Comparison of ENCODE assay signal across 27 cellular contexts in genomic region chr3:31509147-31509728, GRCh38. TPM values are rescaled to one million over a fixed set of nuclear protein-coding genes. Genes with fewer than 3 reads are reported as not detected.
DNase-seq lines count a peak whose midpoint lies in the region; ATAC-seq and TF ChIP-seq lines count a peak whose summit lies in the region.
"Had no signal": no experiment of that assay in that cellular context is flagged by ENCODE, and none has a peak within 500 bp of the region (broad histone marks: within the 10 kb centered on the region; RNA-seq: fewer than 3 reads in every experiment).

No MANE protein-coding gene starts in this region.

- no peaks in the 10 kb centered on the region for H3F3A ChIP-seq in Loucy (ENCODE audit: low read depth)

- no peaks in the 10 kb centered on the region for H3K27me3 Mint-ChIP-seq in activated CD4-positive, alpha-beta T cell treated with anti-CD3 and anti-CD28 coated beads for 36 hours
- H3K27me3 Mint-ChIP-seq in CD4-positive, alpha-beta T cell: no peaks in the 10 kb centered on the region

- no peak overlapping the region for H3K27ac Mint-ChIP-seq in activated CD4-positive, alpha-beta T cell treated with anti-CD3 and anti-CD28 coated beads for 36 hours
- H3K27ac Mint-ChIP-seq in CD4-positive, alpha-beta T cell: peak overlapping the region; percentile 39
- H3K27ac Mint-ChIP-seq: activated T-helper 2 cell treated with anti-CD3 and anti-CD28 coated beads, Interferon-gamma antibody, Interleukin-2, Interleukin-4, amounts not matched to agents 10 μg/mL and 5 μg/mL and 100 μg/mL, durations not matched to agents 14 hours and 24 hours and 36 hours; dendritic cell treated with granulocyte-macrophage colony-stimulating factor and Interleukin-4, amounts not matched to agents 40 ng/mL and 50 ng/mL, for 4 days; HFFc6 had no signal

- DNase-seq in activated CD4-positive, alpha-beta T cell treated with anti-CD3 and anti-CD28 coated beads for 36 hours: no peak
- DNase-seq in activated CD4-positive, alpha-beta T cell treated with anti-CD3 and anti-CD28 coated beads for 4 hours: no peak
- no peak for DNase-seq in CD4-positive, alpha-beta T cell
- DNase-seq in left colon: no peak
- DNase-seq in spleen: no peak
- no peak for DNase-seq in NCI-H146 treated with DMSO at 0.1 percent for 48 hours (lab: John Stamatoyannopoulos, UW; ENCODE audit: unreplicated experiment)
- no peak for DNase-seq in Peyer's patch
- DNase-seq: activated CD4-positive, alpha-beta T cell treated with anti-CD3 and anti-CD28 coated beads for 48 hours; adrenal gland; body of pancreas; erythroblast; GOT3; HFFc6; NCI-H1105 treated with DMSO at 0.1 percent for 48 hours; NCI-H2029 treated with DMSO at 0.1 percent for 48 hours; NCI-H526; NK-92 treated with Interleukin-12 subunit alpha and Interleukin-12 subunit beta, amount 100 ng/mL, for 24 hours; pancreas; PC-3; stimulated activated naive CD4-positive, alpha-beta T cell had no signal

- H3K4me3 Mint-ChIP-seq in activated CD4-positive, alpha-beta T cell treated with anti-CD3 and anti-CD28 coated beads for 36 hours: no peak overlapping the region
- H3K4me3 Mint-ChIP-seq in CD4-positive, alpha-beta T cell: no peak overlapping the region
- H3K4me3 Mint-ChIP-seq: CD14-positive monocyte; dendritic cell treated with granulocyte-macrophage colony-stimulating factor and Interleukin-4, amounts not matched to agents 40 ng/mL and 50 ng/mL, for 4 days; HFFc6; neural crest cell had no signal

- H2AFZ ChIP-seq in Loucy (ENCODE audit: low read length): 0 out of 2 replicates have a peak overlapping the region, but pooled peaks have one; percentile 2

- peaks cover 44% of the 10 kb centered on the region for H3K4me1 Mint-ChIP-seq in activated CD4-positive, alpha-beta T cell treated with anti-CD3 and anti-CD28 coated beads for 36 hours
- peaks cover 48% of the 10 kb centered on the region for H3K4me1 Mint-ChIP-seq in CD4-positive, alpha-beta T cell (ENCODE audit: low read depth)

- H3K4me1 ChIP-seq in Loucy (ENCODE audit: insufficient read depth, low read length, poor library complexity, severe bottlenecking) (peaks cover 46% of the 10 kb centered on the region), spleen (peaks cover 0 to 13% (median 0%) of the 10 kb centered on the region in 6 donors), Peyer's patch (no peaks in the 10 kb centered on the region)
- H3K4me1 ChIP-seq: adrenal gland, body of pancreas, pancreas had no signal

- no peaks in the 10 kb centered on the region for H3K36me3 Mint-ChIP-seq in activated CD4-positive, alpha-beta T cell treated with anti-CD3 and anti-CD28 coated beads for 36 hours (ENCODE audit: low read depth)
- no peaks in the 10 kb centered on the region for H3K36me3 Mint-ChIP-seq in CD4-positive, alpha-beta T cell (ENCODE audit: low read depth)
- H3K36me3 Mint-ChIP-seq: CD14-positive monocyte had no signal

- no peak for TF ChIP-seq CTCF in CD4-positive, alpha-beta T cell (IDR thresholded peaks at IDR 0.05)
- TF ChIP-seq CTCF in Loucy (conservative IDR thresholded peaks at IDR 0.05; ENCODE audit: low read length) (no peak), spleen (IDR thresholded peaks at IDR 0.05 in 8 of 11, conservative IDR thresholded peaks at IDR 0.05 in 3 of 11) (no peak), Peyer's patch (IDR thresholded peaks at IDR 0.05) (no peak)

- H3K4me3 ChIP-seq in Loucy (ENCODE audit: low read length, poor library complexity, severe bottlenecking) (no peak overlapping the region), spleen (no peak overlapping the region), Peyer's patch (no peak overlapping the region)
- H3K4me3 ChIP-seq: adrenal gland, body of pancreas, pancreas, SK-N-MC had no signal

- CTCF ChIA-PET in activated CD4-positive, alpha-beta T cell treated with anti-CD3 and anti-CD28 coated beads for 36 hours (lab: Charles Lee): interaction anchor here (0.5 to 1.2 kb wide), 5 partner anchors 11 to 123 kb away, joined by 3 read pairs; no protein-coding TSS in a partner anchor
- CTCF ChIA-PET in CD4-positive, alpha-beta T cell (lab: Charles Lee): interaction anchor here (0.7 kb wide), 1 partner anchor 114 kb away, joined by 3 read pairs; no protein-coding TSS in a partner anchor

- H3K36me3 ChIP-seq in Loucy (ENCODE audit: insufficient read depth, low read length) (no peaks in the 10 kb centered on the region), spleen (no peaks in the 10 kb centered on the region), Peyer's patch (no peaks in the 10 kb centered on the region)
- H3K36me3 ChIP-seq: adrenal gland, pancreas had no signal

- no peak overlapping the region for H3K27ac ChIP-seq in CD4-positive, alpha-beta T cell (ENCODE audit: low read depth, low read length)
- H3K27ac ChIP-seq in spleen (no peak overlapping the region), Peyer's patch (no peak overlapping the region)
- H3K27ac ChIP-seq: adrenal gland, body of pancreas, pancreas, SK-N-MC had no signal

- peak; percentile 85 for ATAC-seq in activated CD4-positive, alpha-beta T cell treated with anti-CD3 and anti-CD28 coated beads for 36 hours
- no peak for ATAC-seq in CD4-positive, alpha-beta T cell (ENCODE audit: poor library complexity)
- peak; percentile 83 for ATAC-seq in left colon
- ATAC-seq: body of pancreas, left lobe of liver, pancreas, PC-3 had no signal

- peak overlapping the region; percentile 5 for H3K4me2 ChIP-seq in Loucy (ENCODE audit: low read depth, low read length, poor library complexity, severe bottlenecking)

- H3K9ac ChIP-seq in Loucy (ENCODE audit: low read depth, low read length, poor library complexity, severe bottlenecking): no peak overlapping the region

- no peaks in the 10 kb centered on the region for H3K79me2 ChIP-seq in Loucy (ENCODE audit: insufficient read depth, low read length)

- intact Hi-C loops in activated CD4-positive, alpha-beta T cell treated with anti-CD3 and anti-CD28 coated beads for 36 hours (cut with DNase I, micrococcal nuclease): no loop called here
- intact Hi-C loops in CD4-positive, alpha-beta T cell (cut with DNase I, micrococcal nuclease): no loop called here
- intact Hi-C loops in left colon (cut with DNase I, micrococcal nuclease): no loop called here
- intact Hi-C loops in spleen (cut with DNase I; ENCODE audit: low total_unique reads): no loop called here

- no peaks in the 10 kb centered on the region for H3K27me3 ChIP-seq in CD4-positive, alpha-beta T cell (ENCODE audit: control insufficient read depth, insufficient read depth, low read length)
- H3K27me3 ChIP-seq in Loucy (ENCODE audit: insufficient read depth, low read length, poor library complexity, severe bottlenecking) (no peaks in the 10 kb centered on the region), spleen (replicated peaks in 1 of 7) (no peaks in the 10 kb centered on the region), Peyer's patch (no peaks in the 10 kb centered on the region)
- H3K27me3 ChIP-seq: adrenal gland, body of pancreas, pancreas had no signal

- no peak for TF ChIP-seq POLR2A in spleen (IDR thresholded peaks at IDR 0.05)
- no peak for TF ChIP-seq POLR2A in Peyer's patch (IDR thresholded peaks at IDR 0.05)

- POLR2A ChIA-PET in activated CD4-positive, alpha-beta T cell treated with anti-CD3 and anti-CD28 coated beads for 36 hours (lab: Charles Lee): interaction anchor here (0.5 kb wide), 1 partner anchor 27 kb away, joined by 3 read pairs; no protein-coding TSS in a partner anchor
- POLR2A ChIA-PET in CD4-positive, alpha-beta T cell (lab: Charles Lee): interaction anchor here (1.5 to 3.2 kb wide), 2 partner anchors 23 to 47 kb away, joined by 4 to 24 read pairs; partner anchors contain the start of gene STT3B

- H4K20me1 ChIP-seq in Loucy (ENCODE audit: insufficient read depth, low read length, poor library complexity, severe bottlenecking): no peaks in the 10 kb centered on the region

- WGBS in spleen, 5 donors: 62 to 89% (median 74%) methylated on average over 1 of the region's 1 CpG

- H3K9me3 ChIP-seq in CD4-positive, alpha-beta T cell (ENCODE audit: control insufficient read depth, low read length): no peaks in the 10 kb centered on the region
- no peaks in the 10 kb centered on the region for H3K9me3 ChIP-seq in Loucy (ENCODE audit: insufficient read depth, low read depth, low read length)
- H3K9me3 ChIP-seq in spleen: no peaks in the 10 kb centered on the region
- no peaks in the 10 kb centered on the region for H3K9me3 ChIP-seq in Peyer's patch
- H3K9me3 ChIP-seq: adrenal gland, body of pancreas, pancreas had no signal

- H3K9me3 Mint-ChIP-seq in activated CD4-positive, alpha-beta T cell treated with anti-CD3 and anti-CD28 coated beads for 36 hours (ENCODE audit: low read depth): no peaks in the 10 kb centered on the region
- no peaks in the 10 kb centered on the region for H3K9me3 Mint-ChIP-seq in CD4-positive, alpha-beta T cell
- H3K9me3 Mint-ChIP-seq: dendritic cell treated with granulocyte-macrophage colony-stimulating factor and Interleukin-4, amounts not matched to agents 40 ng/mL and 50 ng/mL, for 4 days; HFFc6 had no signal

- H3K9me2 ChIP-seq in Loucy (replicated peaks; ENCODE audit: low read depth, low read length): no peaks in the 10 kb centered on the region

RNA-seq across cellular contexts. Expression of gene STT3B, which starts 23.5 kb away (rescaled TPM):
- 100 to 1,000 TPM; 104 to 148 TPM for total RNA-seq in activated CD4-positive, alpha-beta T cell treated with anti-CD3 and anti-CD28 coated beads for 36 hours
- 100 to 1,000 TPM; 111 to 113 TPM for total RNA-seq in CD4-positive, alpha-beta T cell
- 100 to 1,000 TPM; 104 to 113 TPM for total RNA-seq in left colon
- total RNA-seq in spleen: 100 to 1,000 TPM in 2 of 7 donors, 10 to 100 TPM in 5; 77.3 to 128 (median 94.2) TPM
- polyA plus RNA-seq in spleen: 10 to 100 TPM; 28.4 to 35.2 (median 31.9) TPM
- 100 to 1,000 TPM in 3 of 4 donors, 10 to 100 TPM in 1; 83.9 to 179 (median 144) TPM for total RNA-seq in Peyer's patch
